In the genomic region with DNA sequence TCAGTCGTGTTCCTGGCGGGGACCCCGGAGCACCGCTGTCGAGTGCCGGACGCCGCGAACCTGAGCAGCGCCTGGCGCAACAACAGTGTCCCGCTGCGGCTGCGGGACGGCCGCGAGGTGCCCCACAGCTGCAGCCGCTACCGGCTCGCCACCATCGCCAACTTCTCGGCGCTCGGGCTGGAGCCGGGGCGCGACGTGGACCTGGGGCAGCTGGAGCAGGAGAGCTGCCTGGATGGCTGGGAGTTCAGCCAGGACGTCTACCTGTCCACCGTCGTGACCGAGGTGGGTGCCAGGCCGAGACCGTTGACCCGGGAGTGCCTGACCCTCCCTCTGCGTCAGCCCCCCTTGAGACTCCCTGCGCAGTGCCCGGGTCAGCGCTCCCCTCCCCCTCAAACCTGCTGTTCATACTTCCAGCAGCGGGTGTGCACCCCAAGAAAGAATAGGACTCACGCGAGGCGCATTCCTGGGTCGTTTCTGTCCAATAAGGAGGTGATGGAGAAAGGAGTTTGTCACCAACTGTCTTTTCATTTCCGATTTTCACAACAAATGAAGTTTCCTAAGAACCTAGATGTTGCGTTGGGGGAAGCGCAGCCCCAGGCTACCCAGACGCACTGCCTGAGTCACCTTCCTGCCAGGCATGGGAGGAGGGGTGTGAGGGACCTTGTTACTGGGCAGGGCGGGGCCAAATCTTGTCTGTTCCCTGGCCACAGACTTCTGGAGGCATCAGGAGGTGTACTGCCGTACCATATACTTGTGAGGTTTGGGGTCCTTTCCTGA, we compare ENCODE assay signal across 8 cellular contexts. TPM values are rescaled to one million over a fixed set of nuclear protein-coding genes. Genes with fewer than 3 reads are reported as not detected.
DNase-seq lines count a peak whose midpoint lies in the region; ATAC-seq and TF ChIP-seq lines count a peak whose summit lies in the region.

No MANE protein-coding gene starts in this region.

- intact Hi-C loops in left colon (cut with DNase I, micrococcal nuclease), result no loop called here

- H3K4me3 ChIP-seq in WI38 (ENCODE audit: low read depth, low read length), result peak overlapping the region; percentile 79

- peak; percentile 55 for ATAC-seq in left colon
- no peak for ATAC-seq in HG03045 (IDR thresholded peaks at IDR 0.05; ENCODE audit: unreplicated experiment)

- H3K9me3 Mint-ChIP-seq in IgD-negative memory B cell, result no peaks in the 10 kb centered on the region

- H3K27ac Mint-ChIP-seq in IgD-negative memory B cell, result no peak overlapping the region

- H3K4me1 Mint-ChIP-seq in IgD-negative memory B cell, result peaks cover 4 to 9% (median 5%) of the 10 kb centered on the region in 3 donors

- peak overlapping the region; percentile 83 to 96 (median 91) for H3K4me3 Mint-ChIP-seq in IgD-negative memory B cell

- H3K36me3 Mint-ChIP-seq in IgD-negative memory B cell, result no peaks in the 10 kb centered on the region

- H3K27me3 Mint-ChIP-seq in IgD-negative memory B cell, result peaks cover 31% of the 10 kb centered on the region

- peak; percentile 25 for DNase-seq in NCI-H2227 (lab: John Stamatoyannopoulos, UW; ENCODE audit: unreplicated experiment)
- no peak for DNase-seq in NCI-H2227 treated with DMSO at 0.1 percent for 48 hours (lab: John Stamatoyannopoulos, UW)
- peak; percentile 17 for DNase-seq in central memory CD4-positive, alpha-beta T cell
- peak; percentile 66 to 85 for DNase-seq in left colon
- DNase-seq in stimulated activated CD4-positive, alpha-beta T cell treated with anti-CD3 and anti-CD28 coated beads, Interleukin-4, amount 100 ng/mL, for 24 hours, result peak; percentile 82

- no peak for TF ChIP-seq CTCF in WI38 (IDR thresholded peaks at IDR 0.05; ENCODE audit: low read depth, low read length)

RNA-seq across cellular contexts. Expression of a gene that starts 0.7 kb away (rescaled TPM):
- not detected for polyA plus RNA-seq in IgD-negative memory B cell
- 1 to 10 TPM; 3.8 to 7.3 TPM for total RNA-seq in left colon

RNA-seq across cellular contexts. Expression of a gene that starts 37.4 kb away (rescaled TPM):
- not detected for polyA plus RNA-seq in IgD-negative memory B cell
- 10 to 100 TPM in 1 of 2 donors, 1 to 10 TPM in 1; 1.5 to 11.9 TPM for total RNA-seq in left colon
